In genomic region chr20:45337367-45338120, GRCh38 we compare ENCODE assay signal across 11 cellular contexts. TPM values are rescaled to one million over a fixed set of nuclear protein-coding genes. Genes with fewer than 3 reads are reported as not detected.
DNase-seq lines count a peak whose midpoint lies in the region; ATAC-seq and TF ChIP-seq lines count a peak whose summit lies in the region.
"Had no signal": no experiment of that assay in that cellular context is flagged by ENCODE, and none has a peak within 500 bp of the region (broad histone marks: within the 10 kb centered on the region; RNA-seq: fewer than 3 reads in every experiment).

No MANE protein-coding gene starts in this region.

- H3K9ac ChIP-seq in SK-N-SH (peak overlapping the region; percentile 42; the same call in 1 of the 2 replicates), neuronal stem cell (ENCODE audit: low read depth, low read length, poor library complexity) (no peak overlapping the region)

- no peak overlapping the region for H4K91ac ChIP-seq in neuronal stem cell (ENCODE audit: low read depth, low read length, poor library complexity)

- peaks cover 11% of the 10 kb centered on the region; the same call in 1 of the 2 replicates for H4K20me1 ChIP-seq in SK-N-SH (ENCODE audit: insufficient read depth)

- POLR2A ChIA-PET in SK-N-SH (lab: Yijun Ruan, JAX): interaction anchor here (0.8 kb wide), 1 partner anchor 10 kb away, joined by 3 read pairs; no protein-coding TSS in a partner anchor

- peak overlapping the region; percentile 84 to 88; a peak in 3 of 4 replicates for H3K27ac ChIP-seq in SK-N-SH (ENCODE audit: low read depth in 2 of 2, low read length in 1 of 2)
- H3K27ac ChIP-seq in neuronal stem cell (replicated peaks; ENCODE audit: low read length): no peak overlapping the region
- H3K27ac ChIP-seq: HL-60 had no signal

- H3K36me3 ChIP-seq in SK-N-SH (replicated peaks in 1 of 2; ENCODE audit: control insufficient read depth in 1 of 2, insufficient read depth in 2 of 2, low read length in 1 of 2): peaks cover 10 to 25% of the 10 kb centered on the region in 2 experiments
- H3K36me3 ChIP-seq in neuronal stem cell (replicated peaks in 1 of 2; ENCODE audit: control insufficient read depth in 2 of 2, insufficient read depth in 2 of 2, low read length in 2 of 2): no peaks in the 10 kb centered on the region

- H3K27me3 ChIP-seq in SK-N-SH (ENCODE audit: insufficient read depth) (no peaks in the 10 kb centered on the region), neuronal stem cell (ENCODE audit: control insufficient read depth in 3 of 3, insufficient read depth in 3 of 3, low read depth in 1 of 3, low read length in 3 of 3) (no peaks in the 10 kb centered on the region)

- no peaks in the 10 kb centered on the region for H3K9me2 ChIP-seq in SK-N-SH

- TF ChIP-seq RAD21 in SK-N-SH (IDR thresholded peaks at IDR 0.05; ENCODE audit: low read length): no peak

- H2AK5ac ChIP-seq in neuronal stem cell (ENCODE audit: low read depth, low read length): no peak overlapping the region

- H2BK120ac ChIP-seq in neuronal stem cell (ENCODE audit: low read depth, low read length): no peak overlapping the region

- peak; percentile 96 for DNase-seq in AG10803 (ENCODE audit: low read depth)
- no peak for DNase-seq in SK-N-SH
- peak; percentile 88 for DNase-seq in fibroblast of pulmonary artery (ENCODE audit: low read depth)
- no peak for DNase-seq in neuronal stem cell (ENCODE audit: low spot score)
- DNase-seq in NCI-H2107 treated with DMSO at 0.1 percent for 48 hours (lab: John Stamatoyannopoulos, UW; ENCODE audit: unreplicated experiment): no peak
- no peak for DNase-seq in T-helper 2 cell
- no peak for DNase-seq in activated CD4-positive, alpha-beta T cell treated with anti-CD3 and anti-CD28 coated beads for 48 hours
- DNase-seq: activated CD4-positive, alpha-beta T cell treated with anti-CD3 and anti-CD28 coated beads, Interleukin-2, amount 10 ng/mL, durations not matched to agents 7 days and 5 days had no signal

- no peak for TF ChIP-seq CTCF in AG10803 (conservative IDR thresholded peaks at IDR 0.05; ENCODE audit: low read length)
- TF ChIP-seq CTCF in SK-N-SH (IDR thresholded peaks at IDR 0.05): no peak
- TF ChIP-seq CTCF in fibroblast of pulmonary artery (IDR thresholded peaks at IDR 0.05; ENCODE audit: low read length, missing control alignments): no peak

- H3K14ac ChIP-seq in neuronal stem cell (ENCODE audit: low read length): peak overlapping the region; percentile 26

- H3K4me3 ChIP-seq in AG10803 (ENCODE audit: low read length) (no peak overlapping the region), SK-N-SH (ENCODE audit: low read depth in 2 of 2, low read length in 1 of 2) (no peak overlapping the region), fibroblast of pulmonary artery (replicated peaks; ENCODE audit: low read depth, low read length) (no peak overlapping the region), neuronal stem cell (ENCODE audit: low read length in 2 of 2) (no peak overlapping the region)

- H3K4me1 ChIP-seq in SK-N-SH (ENCODE audit: control insufficient read depth in 1 of 2, insufficient read depth in 2 of 2, low read depth in 1 of 2, low read length in 1 of 2) (peaks cover 42 to 46% of the 10 kb centered on the region in 2 experiments), neuronal stem cell (ENCODE audit: control insufficient read depth in 2 of 2, insufficient read depth in 1 of 2, low read depth in 1 of 2, low read length in 2 of 2) (peaks cover 29 to 33% of the 10 kb centered on the region in 2 donors)

- peaks cover 27% of the 10 kb centered on the region for H3F3A ChIP-seq in SK-N-SH (replicated peaks; ENCODE audit: insufficient read depth)

- H2BK5ac ChIP-seq in neuronal stem cell (ENCODE audit: low read length): no peak overlapping the region

- H2BK15ac ChIP-seq in neuronal stem cell (ENCODE audit: low read length): no peak overlapping the region

- peak; percentile 56 to 94; a peak in 3 of 4 replicates for TF ChIP-seq EP300 in SK-N-SH (IDR thresholded peaks at IDR 0.05; ENCODE audit: borderline replicate concordance in 1 of 2, low read depth in 1 of 2, low read length in 1 of 2)

- no peak for ATAC-seq in HG03469 (IDR thresholded peaks at IDR 0.05; ENCODE audit: unreplicated experiment)

- peak overlapping the region; percentile 66 for H3K23ac ChIP-seq in neuronal stem cell (ENCODE audit: low read depth, low read length, poor library complexity)

- H3K4ac ChIP-seq in neuronal stem cell (ENCODE audit: low read length): no peak overlapping the region

- H3K79me2 ChIP-seq in SK-N-SH (ENCODE audit: insufficient read depth): peaks cover 63% of the 10 kb centered on the region

- CTCF ChIA-PET in SK-N-SH (lab: Yijun Ruan, JAX): interaction anchor here (1.2 to 4.0 kb wide), 6 partner anchors 11 to 434 kb away, joined by 3 to 20 read pairs (median 10); partner anchors contain the start of gene SYS1

- no peak overlapping the region for H4K8ac ChIP-seq in neuronal stem cell (ENCODE audit: low read depth, low read length)

- H3K4me2 ChIP-seq in SK-N-SH: peak overlapping the region; percentile 69
- H3K4me2 ChIP-seq in neuronal stem cell (ENCODE audit: insufficient read depth, low read length, poor library complexity, severe bottlenecking): no peak overlapping the region

- 50% methylated on average over 9 of the region's 15 CpGs for WGBS in SK-N-SH (ENCODE audit: low lambda C conversion rate)
- no CpG with 5 or more reads among the region's 15 CpGs for WGBS in neuronal stem cell (ENCODE audit: extremely low coverage in 2 of 2, insufficient read length in 2 of 2, insufficient replicate concordance in 1 of 2), 2 donors

- no peak overlapping the region for H2BK12ac ChIP-seq in neuronal stem cell (ENCODE audit: low read length)

- no peaks in the 10 kb centered on the region for H3K79me1 ChIP-seq in neuronal stem cell (ENCODE audit: low read depth, low read length)

- no peak overlapping the region for H3K18ac ChIP-seq in neuronal stem cell (ENCODE audit: low read length)

- no peak overlapping the region for H2AFZ ChIP-seq in SK-N-SH (ENCODE audit: low read depth)
- H2AFZ ChIP-seq in neuronal stem cell (ENCODE audit: low read length): peak overlapping the region; percentile 20

- no peaks in the 10 kb centered on the region for H3K9me3 ChIP-seq in SK-N-SH
- no peaks in the 10 kb centered on the region for H3K9me3 ChIP-seq in neuronal stem cell (replicated peaks in 1 of 2; ENCODE audit: control insufficient read depth in 2 of 2, insufficient read depth in 1 of 2, low read depth in 1 of 2, low read length in 2 of 2)

TF ChIP-seq in SK-N-SH, 30 proteins besides CTCF, POLR2A, EP300 and RAD21 (continues in another document):
- TF ChIP-seq YY1 (IDR thresholded peaks at IDR 0.05; ENCODE audit: low read depth) (peak; percentile 62), MXI1 (IDR thresholded peaks at IDR 0.05; ENCODE audit: low read depth, low read length) (no peak), GABPA (IDR thresholded peaks at IDR 0.05; ENCODE audit: low read depth) (no peak), FOXJ3 (CRISPR knock-in tag; IDR thresholded peaks at IDR 0.05) (no peak), TCF12 (IDR thresholded peaks at IDR 0.05) (peak; percentile 86), NRF1 (IDR thresholded peaks at IDR 0.05; ENCODE audit: low read depth, low read length) (no peak)

RNA-seq across cellular contexts. Expression of gene SDC4, which starts 10.7 kb away (rescaled TPM):
- polyA plus RNA-seq in SK-N-SH (2012; rRNA removed): 131 and 192 TPM in 2 replicates
- 139 and 153 TPM in 2 replicates for polyA plus RNA-seq in SK-N-SH (2012; cell fraction: cytosol; rRNA removed)
- polyA plus RNA-seq in SK-N-SH (2012; cell fraction: nucleus; rRNA removed): 94.9 and 96.1 TPM in 2 replicates
- polyA plus RNA-seq in neuronal stem cell (2013, experiment 1 of 2): 13.8 TPM
- 15.1 TPM for polyA plus RNA-seq in neuronal stem cell (2013, experiment 2 of 2)
- polyA plus RNA-seq: neural cell had no signal

RNA-seq across cellular contexts. Expression of gene SYS1, which starts 25.4 kb away (rescaled TPM):
- polyA plus RNA-seq in SK-N-SH (2012; rRNA removed): 26.5 and 26.9 TPM in 2 replicates
- 14.0 and 16.3 TPM in 2 replicates for polyA plus RNA-seq in SK-N-SH (2012; cell fraction: cytosol; rRNA removed)
- 12.4 and 20.0 TPM in 2 replicates for polyA plus RNA-seq in SK-N-SH (2012; cell fraction: nucleus; rRNA removed)
- 16.8 TPM for polyA plus RNA-seq in neuronal stem cell (2013, experiment 1 of 2)
- polyA plus RNA-seq in neuronal stem cell (2013, experiment 2 of 2): 16.4 TPM

RNA-seq across cellular contexts. Expression of gene MATN4, which starts 29.4 kb away (rescaled TPM):
- polyA plus RNA-seq in SK-N-SH (2012; rRNA removed): 0.13 and 0.16 TPM in 2 replicates
- polyA plus RNA-seq in SK-N-SH (2012; cell fraction: cytosol; rRNA removed): 0.04 and 0.07 TPM in 2 replicates
- 0.39 and 0.79 TPM in 2 replicates for polyA plus RNA-seq in SK-N-SH (2012; cell fraction: nucleus; rRNA removed)
- polyA plus RNA-seq in neuronal stem cell (2013, experiment 1 of 2): 0.11 TPM
- polyA plus RNA-seq in neuronal stem cell (2013, experiment 2 of 2): 0.18 TPM
- polyA plus RNA-seq: neural cell had no signal

RNA-seq across cellular contexts. Expression of gene RBPJL, which starts 30.9 kb away (rescaled TPM):
- polyA plus RNA-seq in SK-N-SH (2012; rRNA removed): not detected in 2 replicates
- polyA plus RNA-seq in SK-N-SH (2012; cell fraction: cytosol; rRNA removed): not detected in 2 replicates
- 0.05 and 0.11 TPM in 2 replicates for polyA plus RNA-seq in SK-N-SH (2012; cell fraction: nucleus; rRNA removed)
- polyA plus RNA-seq in neuronal stem cell (2013, experiment 1 of 2): not detected
- polyA plus RNA-seq in neuronal stem cell (2013, experiment 2 of 2): 0.04 TPM
- polyA plus RNA-seq: neural cell had no signal

RNA-seq across cellular contexts. Expression of gene TP53TG5, which starts 40.6 kb away (rescaled TPM):
- not detected in 2 replicates for polyA plus RNA-seq in SK-N-SH (2012; rRNA removed)
- 0.01 TPM in 1 of 2 replicates, not detected in the other for polyA plus RNA-seq in SK-N-SH (2012; cell fraction: cytosol; rRNA removed)
- polyA plus RNA-seq in SK-N-SH (2012; cell fraction: nucleus; rRNA removed): not detected in 2 replicates
- 0.25 TPM for polyA plus RNA-seq in neuronal stem cell (2013, experiment 1 of 2)
- 0.30 TPM for polyA plus RNA-seq in neuronal stem cell (2013, experiment 2 of 2)
- polyA plus RNA-seq: neural cell had no signal

Comparison
In these comparisons a context has a peak if more than half of its experiments do, and no peak if none do; other contexts are left out.
1. DNase-seq: peak in AG10803 (single experiment) and fibroblast of pulmonary artery (single experiment); none in SK-N-SH (single experiment), neuronal stem cell (single experiment), NCI-H2107 treated with DMSO at 0.1 percent for 48 hours (single experiment), T-helper 2 cell (0 of 5) and activated CD4-positive, alpha-beta T cell treated with anti-CD3 and anti-CD28 coated beads for 48 hours (single experiment).